Comparison of ENCODE assay signal across 10 cellular contexts in genomic region chr18:70418551-70419311, GRCh38.
DNase-seq lines count a peak whose midpoint lies in the region; ATAC-seq and TF ChIP-seq lines count a peak whose summit lies in the region.
"Had no signal": no experiment of that assay in that cellular context is flagged by ENCODE, and none has a peak within 500 bp of the region (broad histone marks: within the 10 kb centered on the region; RNA-seq: fewer than 3 reads in every experiment).

No MANE protein-coding gene starts in this region.

- H3K79me2 ChIP-seq in MM.1S (ENCODE audit: low read length): no peaks in the 10 kb centered on the region

- TF ChIP-seq CTCF in MM.1S (IDR thresholded peaks at IDR 0.05; ENCODE audit: low read length): no peak

- no peak overlapping the region for H3K27ac ChIP-seq in MM.1S (ENCODE audit: low read length)
- H3K27ac ChIP-seq: neutrophil had no signal

- H3K9me3 ChIP-seq in MM.1S (replicated peaks; ENCODE audit: insufficient read depth, low read length): no peaks in the 10 kb centered on the region
- H3K9me3 ChIP-seq: neutrophil had no signal

- no peak overlapping the region for H3K4me3 ChIP-seq in MM.1S (ENCODE audit: low read length)

- no peaks in the 10 kb centered on the region for H3F3A ChIP-seq in MM.1S (ENCODE audit: insufficient read depth, low read length)

- H3K36me3 ChIP-seq in MM.1S (replicated peaks; ENCODE audit: insufficient read depth, low read length): no peaks in the 10 kb centered on the region
- H3K36me3 ChIP-seq: neutrophil had no signal

- no peaks in the 10 kb centered on the region for H3K27me3 ChIP-seq in MM.1S (replicated peaks; ENCODE audit: insufficient read depth, low read length)
- H3K27me3 ChIP-seq: neutrophil had no signal

- peak; percentile 48 for DNase-seq in CD1c-positive myeloid dendritic cell (ENCODE audit: extremely low spot score)
- DNase-seq in MM.1S: no peak
- no peak for DNase-seq in SHP77 (lab: John Stamatoyannopoulos, UW)
- no peak for DNase-seq in NCI-H1436 (lab: John Stamatoyannopoulos, UW)
- DNase-seq in NCI-H2196 (lab: John Stamatoyannopoulos, UW; ENCODE audit: unreplicated experiment): no peak
- DNase-seq: activated CD4-positive, alpha-beta memory T cell treated with anti-CD3 and anti-CD28 coated beads for 36 hours had no signal

- H3K4me1 ChIP-seq in MM.1S (ENCODE audit: low read length): no peaks in the 10 kb centered on the region

- no peaks in the 10 kb centered on the region for H4K20me1 ChIP-seq in MM.1S (ENCODE audit: insufficient read depth, low read length)

- no peak overlapping the region for H2AFZ ChIP-seq in MM.1S (ENCODE audit: low read length)

- no peaks in the 10 kb centered on the region for H3K9me2 ChIP-seq in MM.1S (replicated peaks; ENCODE audit: insufficient read depth, low read length)

- ATAC-seq in GM19023 (IDR thresholded peaks at IDR 0.05; ENCODE audit: unreplicated experiment) (peak; percentile 98), HG02623 (IDR thresholded peaks at IDR 0.05; ENCODE audit: unreplicated experiment) (peak; percentile 99), HG03565 (IDR thresholded peaks at IDR 0.05; ENCODE audit: unreplicated experiment) (peak; percentile 99)

- no peak overlapping the region for H3K4me2 ChIP-seq in MM.1S (ENCODE audit: low read depth, low read length)

- H3K9ac ChIP-seq in MM.1S (ENCODE audit: low read length): no peak overlapping the region
